ENCODE assay signal across 19 cellular contexts in genomic region chr13:97043302-97043701, GRCh38. TPM values are rescaled to one million over a fixed set of nuclear protein-coding genes. Genes with fewer than 3 reads are reported as not detected.
DNase-seq lines count a peak whose midpoint lies in the region; ATAC-seq, FAIRE-seq and TF ChIP-seq lines count a peak whose summit lies in the region.
"Had no signal": no experiment of that assay in that cellular context is flagged by ENCODE, and none has a peak within 500 bp of the region (broad histone marks: within the 10 kb centered on the region; RNA-seq: fewer than 3 reads in every experiment).

No MANE protein-coding gene starts in this region.

- TF ChIP-seq CTCF in astrocyte (IDR thresholded peaks at IDR 0.05; ENCODE audit: insufficient read depth, low read depth, low read length): no peak
- TF ChIP-seq CTCF in endodermal cell (conservative IDR thresholded peaks at IDR 0.05): no peak

- H3K4me1 Mint-ChIP-seq in astrocyte (ENCODE audit: low read depth, unreplicated experiment) (peaks cover 1% of the 10 kb centered on the region), endodermal cell (no peaks in the 10 kb centered on the region)

- H3K36me3 ChIP-seq in astrocyte (ENCODE audit: insufficient read depth, low read length) (no peaks in the 10 kb centered on the region), endodermal cell (ENCODE audit: control insufficient read depth, insufficient read depth, low read length) (no peaks in the 10 kb centered on the region)
- H3K36me3 ChIP-seq: thyroid gland had no signal

- 79 to 88% methylated on average over 2 of the region's 2 CpGs for WGBS in endodermal cell (ENCODE audit: insufficient coverage in 1 of 2, insufficient read length in 1 of 2), 2 experiments

- peak; percentile 70 for DNase-seq in GM03348 (ENCODE audit: low spot score)
- peak; percentile 58 for DNase-seq in astrocyte (ENCODE audit: low read depth)
- peak; percentile 78 for DNase-seq in fibroblast of peridontal ligament (ENCODE audit: extremely low read depth)
- peak; percentile 45 for DNase-seq in putamen (ENCODE audit: low spot score)
- DNase-seq in NCI-H748 treated with DMSO at 0.1 percent for 48 hours (lab: John Stamatoyannopoulos, UW): no peak
- no peak for DNase-seq in endodermal cell
- DNase-seq: activated CD4-positive, CD25-positive, alpha-beta regulatory T cell; activated effector memory CD4-positive, alpha-beta T cell treated with Interleukin-2 at 50 U/mL for 16 hours; DMS53; mesendoderm; right cardiac atrium; RPMI8226; thyroid gland had no signal

- H3K4me3 Mint-ChIP-seq in astrocyte (ENCODE audit: unreplicated experiment) (no peak overlapping the region), endodermal cell (no peak overlapping the region)
- H3K4me3 Mint-ChIP-seq: CD14-positive monocyte had no signal

- H3K4me1 ChIP-seq in astrocyte (ENCODE audit: insufficient read depth, low read length) (no peaks in the 10 kb centered on the region), endodermal cell (ENCODE audit: control insufficient read depth, insufficient read depth, low read length) (no peaks in the 10 kb centered on the region)
- H3K4me1 ChIP-seq: thyroid gland had no signal

- H3K9ac ChIP-seq in astrocyte (ENCODE audit: low read length): no peak overlapping the region
- no peak overlapping the region for H3K9ac ChIP-seq in endodermal cell (ENCODE audit: extremely low read depth, low read length, poor library complexity, severe bottlenecking)

- H4K20me1 ChIP-seq in astrocyte (ENCODE audit: insufficient read depth, low read length): no peaks in the 10 kb centered on the region

- H3K27ac ChIP-seq in astrocyte (ENCODE audit: low read depth, low read length) (no peak overlapping the region), endodermal cell (ENCODE audit: low read depth, low read length) (no peak overlapping the region)
- H3K27ac ChIP-seq: thyroid gland had no signal

- H3K27me3 Mint-ChIP-seq in astrocyte (ENCODE audit: low read depth, unreplicated experiment): no peaks in the 10 kb centered on the region
- no peaks in the 10 kb centered on the region for H3K27me3 Mint-ChIP-seq in endodermal cell (ENCODE audit: insufficient read depth)

- H3K79me2 ChIP-seq in astrocyte (ENCODE audit: insufficient read depth, low read length): no peaks in the 10 kb centered on the region

- H3K27me3 ChIP-seq in astrocyte (ENCODE audit: insufficient read depth, low read length): no peaks in the 10 kb centered on the region
- no peaks in the 10 kb centered on the region for H3K27me3 ChIP-seq in endodermal cell (ENCODE audit: control insufficient read depth, insufficient read depth, low read length, poor library complexity, severe bottlenecking)
- H3K27me3 ChIP-seq: thyroid gland had no signal

- H3K4me2 ChIP-seq in astrocyte (ENCODE audit: low read length): no peak overlapping the region

- H3K9me3 ChIP-seq in astrocyte (ENCODE audit: insufficient read depth, low read depth, low read length): no peaks in the 10 kb centered on the region
- H3K9me3 ChIP-seq in endodermal cell (ENCODE audit: control insufficient read depth, low read length): no peaks in the 10 kb centered on the region
- H3K9me3 ChIP-seq: thyroid gland had no signal

- H2AFZ ChIP-seq in astrocyte (ENCODE audit: low read depth, low read length): no peak overlapping the region

- H3K27ac Mint-ChIP-seq in astrocyte (ENCODE audit: unreplicated experiment): no peak overlapping the region
- H3K27ac Mint-ChIP-seq in endodermal cell: no peak overlapping the region
- H3K27ac Mint-ChIP-seq: CD14-positive monocyte had no signal

- ATAC-seq in GM21515 (IDR thresholded peaks at IDR 0.05; ENCODE audit: unreplicated experiment) (no peak), GM19452 (IDR thresholded peaks at IDR 0.05; ENCODE audit: unreplicated experiment) (no peak)
- ATAC-seq: right cardiac atrium had no signal

- H3K36me3 Mint-ChIP-seq in astrocyte (ENCODE audit: low read depth, unreplicated experiment): no peaks in the 10 kb centered on the region
- H3K36me3 Mint-ChIP-seq in endodermal cell (ENCODE audit: low read depth): no peaks in the 10 kb centered on the region
- H3K36me3 Mint-ChIP-seq: CD14-positive monocyte had no signal

- no peaks in the 10 kb centered on the region for H3K9me3 Mint-ChIP-seq in astrocyte (ENCODE audit: unreplicated experiment)
- H3K9me3 Mint-ChIP-seq in endodermal cell: no peaks in the 10 kb centered on the region

- H3K4me3 ChIP-seq in astrocyte (ENCODE audit: insufficient read depth, low read depth, low read length) (no peak overlapping the region), endodermal cell (ENCODE audit: low read length) (no peak overlapping the region)
- H3K4me3 ChIP-seq: thyroid gland had no signal

- no peak for FAIRE-seq in astrocyte (lab: Jason Lieb, UNC)

RNA-seq across cellular contexts. Expression of gene OXGR1, which starts 49.0 kb away (rescaled TPM):
- total RNA-seq in astrocyte (0.36 and 0.39 TPM in 2 replicates), endodermal cell (1 to 10 TPM; 1.4 to 1.6 TPM)
- polyA plus RNA-seq in endodermal cell (2013, experiment 1 of 2): 0.75 TPM
- polyA plus RNA-seq in endodermal cell (2013, experiment 2 of 2): 1.7 TPM
- total RNA-seq: activated CD8-positive, alpha-beta memory T cell treated with anti-CD3 and anti-CD28 coated beads for 36 hours; T-helper 1 cell treated with Interleukin-12 subunit alpha and Interleukin-12 subunit beta and Interleukin-4 antibody, amounts not matched to agents 30 ng/mL and 1 ng/mL, for 36 hours had no signal
- polyA plus RNA-seq: neural cell had no signal

Comparison
In these comparisons a context has a peak if more than half of its experiments do, and no peak if none do; other contexts are left out.
1. DNase-seq: peak in GM03348 (single experiment), astrocyte (single experiment), fibroblast of peridontal ligament (single experiment) and putamen (single experiment); none in NCI-H748 treated with DMSO at 0.1 percent for 48 hours (single experiment) and endodermal cell (single experiment).